ENCODE assay signal across 8 cellular contexts in genomic region chrX:73214366-73215094, GRCh38. TPM values are rescaled to one million over a fixed set of nuclear protein-coding genes. Genes with fewer than 3 reads are reported as not detected.
A peak's percentile ranks its signal among the peaks of the same experiment; 100 is the strongest.
DNase-seq lines count a peak whose midpoint lies in the region; ATAC-seq and TF ChIP-seq lines count a peak whose summit lies in the region.

TSS of gene NAP1L2 (minus strand) at chrX:73214851. CDS start at chrX:73214492, 359 bp downstream.

- peak within 1 kb of the TSS; percentile 75 for H3K9ac ChIP-seq in HUES6 (ENCODE audit: low read length)

- H3K27ac ChIP-seq in HUES6 (ENCODE audit: low read depth, low read length) (no peak within 1 kb of the TSS), esophagus squamous epithelium (peak within 1 kb of the TSS; percentile 46 to 75 (median 64))

- peak in 2 of 4 donors; percentile 33 to 45 for TF ChIP-seq POLR2A in esophagus squamous epithelium (IDR thresholded peaks at IDR 0.05)

- ATAC-seq in HG03571 (IDR thresholded peaks at IDR 0.05; ENCODE audit: unreplicated experiment) = no peak

- no peaks in the 10 kb centered on the region for H3K9me3 Mint-ChIP-seq in stimulated activated naive CD8-positive, alpha-beta T cell treated with anti-CD3 and anti-CD28 coated beads, Interleukin-15, Interleukin-2, amounts not matched to agents 100 ng/mL and 50 ng/mL, for 24 hours

- H3K27me3 ChIP-seq in HUES6 (ENCODE audit: control insufficient read depth, insufficient read depth, low read length) (no peaks in the 10 kb centered on the region; the same call in 1 of the 2 replicates), esophagus squamous epithelium (no peaks in the 10 kb centered on the region)

- H3K9me3 ChIP-seq in HUES6 (ENCODE audit: control insufficient read depth, insufficient read depth, low read depth, low read length) (peaks cover 9% of the 10 kb centered on the region; the same call in 1 of the 2 replicates), esophagus squamous epithelium (no peaks in the 10 kb centered on the region)

- peak within 1 kb of the TSS; percentile 75 for H3K4me3 ChIP-seq in HUES6 (ENCODE audit: low read depth, low read length)
- peak within 1 kb of the TSS; percentile 40 to 64 (median 58) for H3K4me3 ChIP-seq in esophagus squamous epithelium

- peak within 1 kb of the TSS; percentile 82 for H3K27ac Mint-ChIP-seq in stimulated activated naive CD8-positive, alpha-beta T cell treated with anti-CD3 and anti-CD28 coated beads, Interleukin-15, Interleukin-2, amounts not matched to agents 100 ng/mL and 50 ng/mL, for 24 hours

- H3K4me3 Mint-ChIP-seq in stimulated activated naive CD8-positive, alpha-beta T cell treated with anti-CD3 and anti-CD28 coated beads, Interleukin-15, Interleukin-2, amounts not matched to agents 100 ng/mL and 50 ng/mL, for 24 hours = peak within 1 kb of the TSS; percentile 84

- H3K36me3 ChIP-seq in HUES6 (ENCODE audit: control insufficient read depth, insufficient read depth, low read length) (no peaks in the 10 kb centered on the region), esophagus squamous epithelium (no peaks in the 10 kb centered on the region)

- WGBS in esophagus squamous epithelium, 2 donors = 1 to 39% methylated on average over 13 to 27 of the region's 34 CpGs

- intact Hi-C loops in esophagus squamous epithelium (cut with DNase I) = no loop called here

- no peak for TF ChIP-seq CTCF in esophagus squamous epithelium (IDR thresholded peaks at IDR 0.05)

- H3K4me1 ChIP-seq in HUES6 (ENCODE audit: control insufficient read depth, insufficient read depth, low read length) = no peaks in the 10 kb centered on the region
- H3K4me1 ChIP-seq in esophagus squamous epithelium = no peaks in the 10 kb centered on the region

- DNase-seq in SKM-1 treated with dmso at 0.1 percent for 144 hours (lab: John Stamatoyannopoulos, UW; ENCODE audit: unreplicated experiment) = peak; percentile 15
- no peak for DNase-seq in SKM-1 (lab: John Stamatoyannopoulos, UW; ENCODE audit: unreplicated experiment)
- DNase-seq in activated CD8-positive, alpha-beta memory T cell treated with anti-CD3 and anti-CD28 coated beads, Interleukin-2, amount 50 U/mL, for 48 hours = peak; percentile 55
- DNase-seq in esophagus squamous epithelium (lab: John Stamatoyannopoulos, UW) = no peak
- peak; percentile 24 for DNase-seq in mucosa of gallbladder (ENCODE audit: low spot score)

- H3K27me3 Mint-ChIP-seq in stimulated activated naive CD8-positive, alpha-beta T cell treated with anti-CD3 and anti-CD28 coated beads, Interleukin-15, Interleukin-2, amounts not matched to agents 100 ng/mL and 50 ng/mL, for 24 hours = peaks cover 5% of the 10 kb centered on the region

- no peaks in the 10 kb centered on the region for H3K36me3 Mint-ChIP-seq in stimulated activated naive CD8-positive, alpha-beta T cell treated with anti-CD3 and anti-CD28 coated beads, Interleukin-15, Interleukin-2, amounts not matched to agents 100 ng/mL and 50 ng/mL, for 24 hours (ENCODE audit: low read depth)

- H3K4me1 Mint-ChIP-seq in stimulated activated naive CD8-positive, alpha-beta T cell treated with anti-CD3 and anti-CD28 coated beads, Interleukin-15, Interleukin-2, amounts not matched to agents 100 ng/mL and 50 ng/mL, for 24 hours (ENCODE audit: low read depth) = peaks cover 17% of the 10 kb centered on the region

RNA-seq across cellular contexts. Expression of gene NAP1L2, which starts in this region (rescaled TPM):
- total RNA-seq in esophagus squamous epithelium (1 to 10 TPM in 1 of 4 donors, under 1 TPM in 3; 0.50 to 1.9 (median 0.86) TPM), mucosa of gallbladder (4.4 TPM)

Comparison
In these comparisons a context has a peak if more than half of its experiments do, and no peak if none do; other contexts are left out.
1. DNase-seq: peak in SKM-1 treated with dmso at 0.1 percent for 144 hours (single experiment), activated CD8-positive, alpha-beta memory T cell treated with anti-CD3 and anti-CD28 coated beads, Interleukin-2, amount 50 U/mL, for 48 hours (single experiment) and mucosa of gallbladder (single experiment); none in SKM-1 (single experiment) and esophagus squamous epithelium (single experiment).